In genomic region chr17:49995055-49995738, GRCh38 we compare ENCODE assay signal across 8 cellular contexts. TPM values are rescaled to one million over a fixed set of nuclear protein-coding genes. Genes with fewer than 3 reads are reported as not detected.
DNase-seq lines count a peak whose midpoint lies in the region; ATAC-seq, FAIRE-seq and TF ChIP-seq lines count a peak whose summit lies in the region.

Gene DLX3, minus strand, starts transcription at chr17:49995224. Its CDS starts 226 bp downstream, at chr17:49994998.

- ATAC-seq in activated CD8-positive, alpha-beta T cell treated with anti-CD3 and anti-CD28 coated beads for 36 hours = peak; percentile 14
- ATAC-seq in omental fat pad (ENCODE audit: low FRiP score) = no peak

- no peak for TF ChIP-seq CTCF in activated CD8-positive, alpha-beta T cell treated with anti-CD3 and anti-CD28 coated beads for 36 hours (IDR thresholded peaks at IDR 0.05)
- TF ChIP-seq CTCF in foreskin fibroblast (IDR thresholded peaks at IDR 0.05; ENCODE audit: low read depth, low read length) (no peak), omental fat pad (IDR thresholded peaks at IDR 0.05) (no peak)

- H3K36me3 Mint-ChIP-seq in activated CD8-positive, alpha-beta T cell treated with anti-CD3 and anti-CD28 coated beads for 36 hours (ENCODE audit: low read depth) = no peaks in the 10 kb centered on the region

- CTCF ChIA-PET in activated CD8-positive, alpha-beta T cell treated with anti-CD3 and anti-CD28 coated beads for 36 hours (lab: Charles Lee) = interaction anchor here (0.7 to 7.4 kb wide), 22 partner anchors 6 to 425 kb away, joined by 3 to 172 read pairs (median 14); no protein-coding TSS in a partner anchor

- H3K9me3 Mint-ChIP-seq in activated CD8-positive, alpha-beta T cell treated with anti-CD3 and anti-CD28 coated beads for 36 hours = no peaks in the 10 kb centered on the region

- H3K4me3 ChIP-seq in foreskin fibroblast (ENCODE audit: low read depth in 1 of 2, low read length in 2 of 2) = peak within 1 kb of the TSS; percentile 5 to 8

- peaks cover 69% of the 10 kb centered on the region for H3K27me3 Mint-ChIP-seq in activated CD8-positive, alpha-beta T cell treated with anti-CD3 and anti-CD28 coated beads for 36 hours

- intact Hi-C loops in activated CD8-positive, alpha-beta T cell treated with anti-CD3 and anti-CD28 coated beads for 36 hours (cut with micrococcal nuclease) = loop anchor here (5.0 to 10.0 kb wide), 3 partner anchors 113 to 420 kb away; partner anchors contain the start of gene NXPH3

- no peak within 1 kb of the TSS for H3K27ac Mint-ChIP-seq in activated CD8-positive, alpha-beta T cell treated with anti-CD3 and anti-CD28 coated beads for 36 hours

- POLR2A ChIA-PET in activated CD8-positive, alpha-beta T cell treated with anti-CD3 and anti-CD28 coated beads for 36 hours (lab: Charles Lee) = interaction anchor here (0.6 to 2.1 kb wide), 2 partner anchors 43 to 101 kb away, joined by 4 to 6 read pairs; no protein-coding TSS in a partner anchor

- no peak for TF ChIP-seq POLR2A in GM12892 (IDR thresholded peaks at IDR 0.05; ENCODE audit: low read depth, low read length)

- peak within 1 kb of the TSS; percentile 64 for H3K4me3 Mint-ChIP-seq in activated CD8-positive, alpha-beta T cell treated with anti-CD3 and anti-CD28 coated beads for 36 hours

- FAIRE-seq in GM12892 (lab: Jason Lieb, UNC) = no peak

- peak; percentile 50 for DNase-seq in NCI-H2029 (lab: John Stamatoyannopoulos, UW)
- DNase-seq in NCI-H2029 treated with DMSO at 0.1 percent for 48 hours (lab: John Stamatoyannopoulos, UW) = no peak
- DNase-seq in NCI-H1436 treated with DMSO at 0.1 percent for 48 hours (lab: John Stamatoyannopoulos, UW) = peak; percentile 49
- DNase-seq in activated CD8-positive, alpha-beta T cell treated with anti-CD3 and anti-CD28 coated beads for 36 hours = peak; percentile 49
- peak; percentile 58 to 82 for DNase-seq in foreskin fibroblast
- DNase-seq in omental fat pad (ENCODE audit: low spot score) = peak; percentile 34
- no peak for DNase-seq in pons (ENCODE audit: low spot score)
- DNase-seq in GM12892 (ENCODE audit: insufficient read length) = no peak

- H3K4me1 Mint-ChIP-seq in activated CD8-positive, alpha-beta T cell treated with anti-CD3 and anti-CD28 coated beads for 36 hours (ENCODE audit: low read depth) = peaks cover 22% of the 10 kb centered on the region

RNA-seq across cellular contexts. Expression of gene DLX3, which starts in this region (rescaled TPM):
- not detected for total RNA-seq in activated CD8-positive, alpha-beta T cell treated with anti-CD3 and anti-CD28 coated beads for 36 hours
- total RNA-seq in omental fat pad = under 1 TPM in 1 of 4 donors, not detected in 3; 0.28 TPM
- not detected for polyA plus RNA-seq in GM12892 (2012; ENCODE audit: missing spikeins)

Comparison
In these comparisons a context has a peak if more than half of its experiments do, and no peak if none do; other contexts are left out.
1. DNase-seq: peak in NCI-H2029 (single experiment), NCI-H1436 treated with DMSO at 0.1 percent for 48 hours (single experiment) and foreskin fibroblast (2 of 2); none in NCI-H2029 treated with DMSO at 0.1 percent for 48 hours (single experiment), pons (single experiment) and GM12892 (single experiment).
2. Peak in DNase-seq and ATAC-seq in activated CD8-positive, alpha-beta T cell treated with anti-CD3 and anti-CD28 coated beads for 36 hours; RNA of the gene not detected or under 1 TPM.
3. Peak in DNase-seq in omental fat pad; RNA of the gene not detected or under 1 TPM.